In the genomic region with DNA sequence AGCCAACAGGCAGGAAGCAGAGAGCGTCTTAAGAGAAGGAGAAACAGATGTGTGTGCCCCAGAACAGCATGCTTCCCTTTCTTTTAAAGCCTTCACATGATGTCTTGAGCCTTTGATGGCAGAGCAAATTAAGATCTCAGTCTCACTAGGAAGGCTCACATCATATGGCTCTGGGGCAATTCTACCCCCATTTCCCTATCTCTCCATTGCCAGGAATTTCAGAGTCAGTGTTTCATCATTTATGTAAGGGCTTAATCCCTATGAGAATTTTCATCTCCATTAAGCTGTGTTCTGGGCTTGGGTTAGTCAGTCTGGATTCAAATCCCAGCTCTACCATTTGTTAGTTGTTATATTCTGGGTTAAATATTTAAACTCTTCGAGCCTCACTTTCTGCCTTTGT, we compare ENCODE assay signal across 1 cellular context.
TF ChIP-seq lines count a peak whose summit lies in the region.

No MANE protein-coding gene starts in this region.

TF ChIP-seq in H1, 55 proteins besides CTCF, POLR2A, EP300 and RAD21:
- TF ChIP-seq JUND (IDR thresholded peaks at IDR 0.05; ENCODE audit: low read length) (no peak), BRCA1 (IDR thresholded peaks at IDR 0.05; ENCODE audit: low read depth, low read length) (no peak), YY1 (IDR thresholded peaks at IDR 0.05; ENCODE audit: low read depth, low read length) (no peak), RNF2 (IDR thresholded peaks at IDR 0.05; ENCODE audit: borderline replicate concordance, low read depth, low read length, missing control alignments, poor library complexity, severe bottlenecking) (no peak), BCL11A (IDR thresholded peaks at IDR 0.05; ENCODE audit: low read depth in 2 of 2, low read length in 2 of 2) (no peak), HDAC2 (IDR thresholded peaks at IDR 0.05; ENCODE audit: borderline replicate concordance in 1 of 2, low read depth in 2 of 2, low read length in 2 of 2) (no peak), SIN3A (conservative IDR thresholded peaks at IDR 0.05 in 1 of 2, IDR thresholded peaks at IDR 0.05 in 1 of 2; ENCODE audit: low read depth in 1 of 2, low read length in 2 of 2) (no peak), MAFK (IDR thresholded peaks at IDR 0.05; ENCODE audit: low read depth, low read length) (no peak), KDM4A (IDR thresholded peaks at IDR 0.05; ENCODE audit: low read depth, low read length, severe bottlenecking) (no peak)
- TF ChIP-seq, protein P1, sequence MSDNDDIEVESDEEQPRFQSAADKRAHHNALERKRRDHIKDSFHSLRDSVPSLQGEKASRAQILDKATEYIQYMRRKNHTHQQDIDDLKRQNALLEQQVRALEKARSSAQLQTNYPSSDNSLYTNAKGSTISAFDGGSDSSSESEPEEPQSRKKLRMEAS (IDR thresholded peaks at IDR 0.05), result no peak
